Comparison of ENCODE assay signal across 8 cellular contexts in the genomic region with DNA sequence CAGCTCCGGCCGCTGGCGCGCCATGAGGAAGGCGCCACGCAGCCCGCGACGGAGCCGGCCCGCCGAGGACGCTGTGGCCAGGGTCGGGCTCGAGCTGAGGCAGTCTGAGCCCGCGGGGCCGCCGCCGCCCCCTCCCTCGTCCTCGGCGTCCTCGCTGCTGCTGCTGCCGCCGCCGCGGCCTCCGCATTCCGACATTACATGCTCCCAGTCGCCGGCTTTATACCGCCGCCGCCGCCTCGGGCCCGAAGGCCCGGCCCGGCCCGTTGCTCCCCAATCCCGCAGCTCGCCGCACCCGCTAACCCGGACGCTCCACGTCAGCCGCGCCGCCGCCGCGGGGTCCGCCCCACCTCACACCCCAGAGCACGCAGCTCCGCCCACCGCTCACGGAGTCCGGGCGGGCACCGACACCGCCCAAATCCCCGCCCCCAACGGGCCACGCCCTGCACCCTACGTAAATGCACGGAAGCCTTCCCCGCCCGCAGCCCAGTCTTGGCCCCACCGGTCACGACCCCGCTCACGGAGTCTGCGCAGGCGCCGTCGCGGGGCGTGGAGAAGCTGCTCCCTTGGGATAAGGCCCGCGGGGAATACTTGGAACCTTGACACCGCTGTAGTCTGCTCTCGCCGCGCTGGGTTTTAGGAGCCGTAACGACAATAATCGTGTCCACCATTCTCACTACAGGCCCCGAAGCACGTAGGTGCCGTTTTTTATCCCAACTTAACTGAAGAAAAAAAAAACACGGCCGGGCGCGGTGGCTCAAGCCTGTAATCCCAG. TPM values are rescaled to one million over a fixed set of nuclear protein-coding genes. Genes with fewer than 3 reads are reported as not detected.
A peak's percentile ranks its signal among the peaks of the same experiment; 100 is the strongest.
DNase-seq lines count a peak whose midpoint lies in the region; ATAC-seq and FAIRE-seq lines count a peak whose summit lies in the region.

A gene with protein sequence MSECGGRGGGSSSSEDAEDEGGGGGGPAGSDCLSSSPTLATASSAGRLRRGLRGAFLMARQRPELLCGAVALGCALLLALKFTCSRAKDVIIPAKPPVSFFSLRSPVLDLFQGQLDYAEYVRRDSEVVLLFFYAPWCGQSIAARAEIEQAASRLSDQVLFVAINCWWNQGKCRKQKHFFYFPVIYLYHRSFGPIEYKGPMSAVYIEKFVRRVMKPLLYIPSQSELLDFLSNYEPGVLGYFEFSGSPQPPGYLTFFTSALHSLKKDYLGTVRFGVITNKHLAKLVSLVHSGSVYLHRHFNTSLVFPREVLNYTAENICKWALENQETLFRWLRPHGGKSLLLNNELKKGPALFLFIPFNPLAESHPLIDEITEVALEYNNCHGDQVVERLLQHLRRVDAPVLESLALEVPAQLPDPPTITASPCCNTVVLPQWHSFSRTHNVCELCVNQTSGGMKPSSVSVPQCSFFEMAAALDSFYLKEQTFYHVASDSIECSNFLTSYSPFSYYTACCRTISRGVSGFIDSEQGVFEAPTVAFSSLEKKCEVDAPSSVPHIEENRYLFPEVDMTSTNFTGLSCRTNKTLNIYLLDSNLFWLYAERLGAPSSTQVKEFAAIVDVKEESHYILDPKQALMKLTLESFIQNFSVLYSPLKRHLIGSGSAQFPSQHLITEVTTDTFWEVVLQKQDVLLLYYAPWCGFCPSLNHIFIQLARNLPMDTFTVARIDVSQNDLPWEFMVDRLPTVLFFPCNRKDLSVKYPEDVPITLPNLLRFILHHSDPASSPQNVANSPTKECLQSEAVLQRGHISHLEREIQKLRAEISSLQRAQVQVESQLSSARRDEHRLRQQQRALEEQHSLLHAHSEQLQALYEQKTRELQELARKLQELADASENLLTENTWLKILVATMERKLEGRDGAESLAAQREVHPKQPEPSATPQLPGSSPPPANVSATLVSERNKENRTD (minus strand): TSS at position 322 of the 772 bp plus-strand sequence. CDS start 127 bp downstream, at position 195.

- H3K27me3 ChIP-seq in endocrine pancreas (ENCODE audit: control insufficient read depth, insufficient read depth, low read length) (no peaks in the 10 kb centered on the region), mesendoderm (ENCODE audit: insufficient read depth, low read length, poor library complexity) (no peaks in the 10 kb centered on the region)

- H3K27ac ChIP-seq in mesendoderm (ENCODE audit: low read depth, low read length) = peak within 1 kb of the TSS; percentile 60

- peak; percentile 75 for ATAC-seq in GM21367 (IDR thresholded peaks at IDR 0.05; ENCODE audit: unreplicated experiment)
- peak; percentile 93 for ATAC-seq in activated CD8-positive, alpha-beta memory T cell treated with anti-CD3 and anti-CD28 coated beads, Interleukin-2, amount 10 ng/mL, durations not matched to agents 7 days and 5 days

- H3K56ac ChIP-seq in mesendoderm (ENCODE audit: low read length) = peak within 1 kb of the TSS; percentile 93

- no peaks in the 10 kb centered on the region for H3K9me3 ChIP-seq in endocrine pancreas (ENCODE audit: control insufficient read depth, low read length)

- H3K4me1 ChIP-seq in endocrine pancreas (ENCODE audit: control insufficient read depth, insufficient read depth, low read length) = peaks cover 11% of the 10 kb centered on the region
- H3K4me1 ChIP-seq in mesendoderm (ENCODE audit: control insufficient read depth, low read depth, low read length) = no peaks in the 10 kb centered on the region

- H4K8ac ChIP-seq in mesendoderm (ENCODE audit: low read depth, low read length) = no peak within 1 kb of the TSS

- WGBS in mesendoderm (ENCODE audit: extremely low coverage, insufficient coverage, low lambda C conversion rate) = no CpG with 5 or more reads among the region's 96 CpGs

- H2BK15ac ChIP-seq in mesendoderm (replicated peaks; ENCODE audit: low read depth) = no peak within 1 kb of the TSS

- no peak within 1 kb of the TSS for H2BK5ac ChIP-seq in mesendoderm (ENCODE audit: low read length)

- H2AK5ac ChIP-seq in mesendoderm (ENCODE audit: low read length) = no peak within 1 kb of the TSS

- H3K9ac ChIP-seq in endocrine pancreas (ENCODE audit: control insufficient read depth, insufficient read depth, low read length) (peak within 1 kb of the TSS; percentile 97), mesendoderm (ENCODE audit: low read length) (peak within 1 kb of the TSS; percentile 86)

- H3K36me3 ChIP-seq in endocrine pancreas (ENCODE audit: control insufficient read depth, insufficient read depth, low read length) (no peaks in the 10 kb centered on the region), mesendoderm (ENCODE audit: control insufficient read depth, insufficient read depth, low read length) (no peaks in the 10 kb centered on the region)

- CTCF ChIA-PET in activated CD8-positive, alpha-beta memory T cell treated with anti-CD3 and anti-CD28 coated beads, Interleukin-2, amount 10 ng/mL, durations not matched to agents 7 days and 5 days (lab: Charles Lee) = interaction anchor here (0.6 to 4.3 kb wide), 15 partner anchors 9 to 487 kb away, joined by 3 to 27 read pairs (median 3); partner anchors contain the start of gene ZC3H7A

- peak within 1 kb of the TSS; percentile 97 for H3K27ac Mint-ChIP-seq in activated CD8-positive, alpha-beta memory T cell treated with anti-CD3 and anti-CD28 coated beads, Interleukin-2, amount 10 ng/mL, durations not matched to agents 7 days and 5 days

- peaks cover 14% of the 10 kb centered on the region for H3K79me1 ChIP-seq in mesendoderm (ENCODE audit: low read length)

- peak within 1 kb of the TSS; percentile 96 for H3K4me3 Mint-ChIP-seq in activated CD8-positive, alpha-beta memory T cell treated with anti-CD3 and anti-CD28 coated beads, Interleukin-2, amount 10 ng/mL, durations not matched to agents 7 days and 5 days

- H3K18ac ChIP-seq in mesendoderm (ENCODE audit: low read length) = peak within 1 kb of the TSS; percentile 78

- peaks cover 18% of the 10 kb centered on the region for H3K79me2 ChIP-seq in mesendoderm (ENCODE audit: control insufficient read depth, insufficient read depth, low read length)

- peaks cover 17% of the 10 kb centered on the region for H3K36me3 Mint-ChIP-seq in activated CD8-positive, alpha-beta memory T cell treated with anti-CD3 and anti-CD28 coated beads, Interleukin-2, amount 10 ng/mL, durations not matched to agents 7 days and 5 days

- peak; percentile 94 for FAIRE-seq in HTR-8/SVneo (lab: Jason Lieb, UNC)

- H2BK120ac ChIP-seq in mesendoderm (ENCODE audit: low read depth, low read length) = no peak within 1 kb of the TSS

- no peak within 1 kb of the TSS for H4K5ac ChIP-seq in mesendoderm (ENCODE audit: low read length)

- H3K9me3 Mint-ChIP-seq in activated CD8-positive, alpha-beta memory T cell treated with anti-CD3 and anti-CD28 coated beads, Interleukin-2, amount 10 ng/mL, durations not matched to agents 7 days and 5 days (ENCODE audit: low read depth) = no peaks in the 10 kb centered on the region

- peak within 1 kb of the TSS; percentile 89 for H3K4ac ChIP-seq in mesendoderm (ENCODE audit: low read depth, low read length)

- peak; percentile 98 for DNase-seq in COLO829 (ENCODE audit: low spot score)
- DNase-seq in HTR-8/SVneo (ENCODE audit: insufficient read length, low spot score) = peak; percentile 96
- DNase-seq in NOMO-1 treated with dmso at 0.1 percent for 144 hours (lab: John Stamatoyannopoulos, UW; ENCODE audit: unreplicated experiment) = peak; percentile 96
- DNase-seq in activated CD8-positive, alpha-beta memory T cell treated with anti-CD3 and anti-CD28 coated beads, Interleukin-2, amount 10 ng/mL, durations not matched to agents 7 days and 5 days = peak; percentile 99
- DNase-seq in mesendoderm = peak; percentile 98
- peak; percentile 100 for DNase-seq in stimulated activated CD8-positive, alpha-beta memory T cell treated with anti-CD3 and anti-CD28 coated beads, Interleukin-15, amount 100 ng/mL, for 1 hour (ENCODE audit: low read depth)

- peak within 1 kb of the TSS; percentile 89 for H3K4me2 ChIP-seq in mesendoderm (ENCODE audit: low read length)

- peak within 1 kb of the TSS; percentile 80 for H3K4me3 ChIP-seq in endocrine pancreas (ENCODE audit: control insufficient read depth, insufficient read depth, low read length)
- peak within 1 kb of the TSS; percentile 84 for H3K4me3 ChIP-seq in mesendoderm (ENCODE audit: low read length)

- H3K4me1 Mint-ChIP-seq in activated CD8-positive, alpha-beta memory T cell treated with anti-CD3 and anti-CD28 coated beads, Interleukin-2, amount 10 ng/mL, durations not matched to agents 7 days and 5 days = peaks cover 51% of the 10 kb centered on the region

- H3K23ac ChIP-seq in mesendoderm (ENCODE audit: low read length) = peak within 1 kb of the TSS; percentile 74

- no peaks in the 10 kb centered on the region for H3K27me3 Mint-ChIP-seq in activated CD8-positive, alpha-beta memory T cell treated with anti-CD3 and anti-CD28 coated beads, Interleukin-2, amount 10 ng/mL, durations not matched to agents 7 days and 5 days

RNA-seq across cellular contexts. Expression of the gene that starts here (rescaled TPM):
- total RNA-seq in activated CD8-positive, alpha-beta memory T cell treated with anti-CD3 and anti-CD28 coated beads, Interleukin-2, amount 10 ng/mL, durations not matched to agents 7 days and 5 days = 10 to 100 TPM; 41.3 to 47.2 TPM
- 12.0 TPM for polyA plus RNA-seq in mesendoderm (2013, experiment 1 of 2)
- polyA plus RNA-seq in mesendoderm (2013, experiment 2 of 2) = 13.0 TPM

Comparison
In these comparisons a context has a peak if more than half of its experiments do, and no peak if none do; other contexts are left out.
1. Peak in every context shown above with its lines: DNase-seq, ATAC-seq, H3K4me3 ChIP-seq and H3K27ac ChIP-seq.